8 cellular contexts compared by ENCODE assay signal in genomic region chr10:96721207-96721572, GRCh38. TPM values are rescaled to one million over a fixed set of nuclear protein-coding genes. Genes with fewer than 3 reads are reported as not detected.
DNase-seq lines count a peak whose midpoint lies in the region; ATAC-seq and TF ChIP-seq lines count a peak whose summit lies in the region.

No MANE protein-coding gene starts in this region.

- no peak overlapping the region for H3K4me2 ChIP-seq in IMR-90 (ENCODE audit: low read depth, low read length)

- no peak for TF ChIP-seq RAD21 in IMR-90 (IDR thresholded peaks at IDR 0.05; ENCODE audit: low read length)

- in situ Hi-C loops in IMR-90 (cut with MboI; ENCODE audit: low sequenced_read_pairs): no loop called here

- H3K9me3 ChIP-seq in IMR-90 (ENCODE audit: control insufficient read depth, insufficient read depth, low read length): no peaks in the 10 kb centered on the region

- H3K23ac ChIP-seq in IMR-90 (ENCODE audit: low read depth, low read length): no peak overlapping the region; the same call in 1 of the 2 replicates

- no peak overlapping the region for H3K18ac ChIP-seq in IMR-90 (ENCODE audit: low read depth, low read length)

- CTCF ChIA-PET in Calu3 (lab: Charles Lee) (no interaction called here), IMR-90 (lab: Yijun Ruan, JAX) (no interaction called here)

- H2BK15ac ChIP-seq in IMR-90 (ENCODE audit: low read depth, low read length): no peak overlapping the region

- TF ChIP-seq CTCF in Calu3 (IDR thresholded peaks at IDR 0.05; ENCODE audit: unreplicated experiment) (no peak), IMR-90 (conservative IDR thresholded peaks at IDR 0.05; ENCODE audit: low read depth, low read length) (no peak), mesothelial cell of epicardium (IDR thresholded peaks at IDR 0.05; ENCODE audit: unreplicated experiment) (no peak)

- no peaks in the 10 kb centered on the region for H3K4me1 ChIP-seq in IMR-90 (ENCODE audit: control insufficient read depth, insufficient read depth, low read length)

- H2BK20ac ChIP-seq in IMR-90 (ENCODE audit: low read depth, low read length): no peak overlapping the region

- H3K27ac Mint-ChIP-seq in Calu3 (ENCODE audit: unreplicated experiment) (peak overlapping the region; percentile 53), mesothelial cell of epicardium (no peak overlapping the region)
- H3K27ac Mint-ChIP-seq in activated naive CD8-positive, alpha-beta T cell treated with anti-CD3 and anti-CD28 coated beads for 36 hours: peak overlapping the region; percentile 71

- H3K27me3 Mint-ChIP-seq in Calu3 (ENCODE audit: unreplicated experiment) (no peaks in the 10 kb centered on the region), mesothelial cell of epicardium (ENCODE audit: low read depth) (peaks cover 64% of the 10 kb centered on the region)
- peaks cover 3% of the 10 kb centered on the region for H3K27me3 Mint-ChIP-seq in activated naive CD8-positive, alpha-beta T cell treated with anti-CD3 and anti-CD28 coated beads for 36 hours

- no peaks in the 10 kb centered on the region for H3K79me1 ChIP-seq in IMR-90 (ENCODE audit: low read depth in 1 of 2, low read length in 2 of 2)

- H4K91ac ChIP-seq in IMR-90 (ENCODE audit: insufficient read depth, low read depth, low read length): no peak overlapping the region

- no peak overlapping the region for H3K14ac ChIP-seq in IMR-90 (replicated peaks; ENCODE audit: low read depth, low read length)

- WGBS in IMR-90 (ENCODE audit: extremely low coverage in 2 of 2, insufficient read length in 1 of 2), 2 experiments: no CpG with 5 or more reads among the region's 4 CpGs

- POLR2A ChIA-PET in IMR-90 (lab: Charles Lee; ENCODE audit: unreplicated experiment): no interaction called here

- H3K4me3 Mint-ChIP-seq in Calu3 (ENCODE audit: low read depth, unreplicated experiment): peak overlapping the region; percentile 83
- peak overlapping the region; percentile 74 for H3K4me3 Mint-ChIP-seq in activated naive CD8-positive, alpha-beta T cell treated with anti-CD3 and anti-CD28 coated beads for 36 hours
- H3K4me3 Mint-ChIP-seq in mesothelial cell of epicardium: peak overlapping the region; percentile 73

- no peak overlapping the region for H2BK5ac ChIP-seq in IMR-90 (ENCODE audit: low read depth, low read length, poor library complexity, severe bottlenecking)

- peak overlapping the region; percentile 44 for H2AFZ ChIP-seq in IMR-90 (replicated peaks; ENCODE audit: low read length, poor library complexity)

- dilution Hi-C loops in IMR-90 (cut with HindIII; ENCODE audit: low sequenced_read_pairs, unreplicated experiment): no loop called here

- H4K5ac ChIP-seq in IMR-90 (ENCODE audit: low read depth, low read length): no peak overlapping the region

- H3K9me3 Mint-ChIP-seq in Calu3 (ENCODE audit: low read depth, unreplicated experiment) (no peaks in the 10 kb centered on the region), mesothelial cell of epicardium (no peaks in the 10 kb centered on the region)
- H3K9me3 Mint-ChIP-seq in activated naive CD8-positive, alpha-beta T cell treated with anti-CD3 and anti-CD28 coated beads for 36 hours: no peaks in the 10 kb centered on the region

- BruUV-seq in Calu3 (replicated peaks; lab: Mats Ljungman, UMichigan) (no TSS peak), IMR-90 (replicated peaks; lab: Mats Ljungman, UMichigan) (no TSS peak)

- peak; percentile 3 for DNase-seq in Calu3
- no peak for DNase-seq in IMR-90
- no peak for DNase-seq in activated naive CD8-positive, alpha-beta T cell treated with anti-CD3 and anti-CD28 coated beads for 36 hours
- no peak for DNase-seq in mesothelial cell of epicardium (ENCODE audit: low spot score in 2 of 2, unreplicated experiment in 2 of 2)
- no peak for DNase-seq in NCI-H187 treated with DMSO at 0.1 percent for 48 hours (lab: John Stamatoyannopoulos, UW)
- DNase-seq in inferior parietal cortex (ENCODE audit: extremely low spot score): no peak
- no peak for DNase-seq in HT-29 (ENCODE audit: low spot score)
- no peak for DNase-seq in left colon

- TF ChIP-seq POLR2A in IMR-90 (IDR thresholded peaks at IDR 0.05; ENCODE audit: low read depth, low read length): no peak

- H3K36me3 Mint-ChIP-seq in Calu3 (ENCODE audit: insufficient read depth, unreplicated experiment): peaks cover 26% of the 10 kb centered on the region
- H3K36me3 Mint-ChIP-seq in activated naive CD8-positive, alpha-beta T cell treated with anti-CD3 and anti-CD28 coated beads for 36 hours: peaks cover 1% of the 10 kb centered on the region
- no peaks in the 10 kb centered on the region for H3K36me3 Mint-ChIP-seq in mesothelial cell of epicardium

- no peaks in the 10 kb centered on the region for H3K9me1 ChIP-seq in IMR-90 (ENCODE audit: insufficient read depth, low read length)

- H3K56ac ChIP-seq in IMR-90 (ENCODE audit: extremely low read depth, insufficient read depth, low read length): no peak overlapping the region

- no peak overlapping the region for H2BK120ac ChIP-seq in IMR-90 (ENCODE audit: low read depth, low read length)

- H3K4me1 Mint-ChIP-seq in Calu3 (ENCODE audit: low read depth, unreplicated experiment) (peaks cover 32% of the 10 kb centered on the region), mesothelial cell of epicardium (peaks cover 7% of the 10 kb centered on the region)
- H3K4me1 Mint-ChIP-seq in activated naive CD8-positive, alpha-beta T cell treated with anti-CD3 and anti-CD28 coated beads for 36 hours: peaks cover 17% of the 10 kb centered on the region

- no peaks in the 10 kb centered on the region for H3K36me3 ChIP-seq in IMR-90 (ENCODE audit: control insufficient read depth, insufficient read depth, low read length)

- H2AK5ac ChIP-seq in IMR-90 (ENCODE audit: low read depth, low read length): no peak overlapping the region

- ATAC-seq in IMR-90 (ENCODE audit: low read depth): no peak
- ATAC-seq in left colon: no peak

- H3K27ac ChIP-seq in IMR-90 (ENCODE audit: insufficient read depth, low read length): no peak overlapping the region

- H4K20me1 ChIP-seq in IMR-90 (ENCODE audit: insufficient read depth, low read length): no peaks in the 10 kb centered on the region

- H2AK9ac ChIP-seq in IMR-90 (replicated peaks; ENCODE audit: low read depth, low read length, poor library complexity): no peak overlapping the region

- no peak overlapping the region for H3K9ac ChIP-seq in IMR-90 (ENCODE audit: low read depth, low read length)

- intact Hi-C loops in Calu3 (cut with micrococcal nuclease; ENCODE audit: unreplicated experiment): no loop called here
- intact Hi-C loops in IMR-90 (cut with micrococcal nuclease): no loop called here
- intact Hi-C loops in left colon (cut with DNase I, micrococcal nuclease): no loop called here

- H3K4me3 ChIP-seq in IMR-90 (ENCODE audit: insufficient read depth, low read depth, low read length): no peak overlapping the region

- no peak overlapping the region for H3K4ac ChIP-seq in IMR-90 (ENCODE audit: low read depth, low read length)

- peaks cover 53% of the 10 kb centered on the region for H3K27me3 ChIP-seq in IMR-90 (ENCODE audit: control insufficient read depth, insufficient read depth, low read length)

- H4K8ac ChIP-seq in IMR-90 (ENCODE audit: low read depth in 2 of 2, low read length in 2 of 2): no peak overlapping the region

TF ChIP-seq in IMR-90, 13 proteins besides CTCF, POLR2A, EP300 and RAD21:
- TF ChIP-seq MXI1 (IDR thresholded peaks at IDR 0.05; ENCODE audit: borderline replicate concordance, low read depth, low read length) (no peak), CEBPB (IDR thresholded peaks at IDR 0.05; ENCODE audit: low read depth, low read length) (no peak), ELK1 (IDR thresholded peaks at IDR 0.05; ENCODE audit: borderline replicate concordance, low read depth, low read length) (no peak), NFE2L2 (IDR thresholded peaks at IDR 0.05; ENCODE audit: low read depth, low read length) (no peak), SMC3 (IDR thresholded peaks at IDR 0.05; ENCODE audit: low read depth, low read length) (no peak), BHLHE40 (IDR thresholded peaks at IDR 0.05; ENCODE audit: low read depth, low read length) (no peak), MAZ (IDR thresholded peaks at IDR 0.05; ENCODE audit: borderline replicate concordance, low read depth, low read length) (no peak), USF2 (IDR thresholded peaks at IDR 0.05; ENCODE audit: low read depth, low read length) (no peak), RFX5 (IDR thresholded peaks at IDR 0.05; ENCODE audit: low read depth, low read length) (no peak), RCOR1 (IDR thresholded peaks at IDR 0.05; ENCODE audit: insufficient replicate concordance, low read length) (no peak), MAFK (IDR thresholded peaks at IDR 0.05; ENCODE audit: low read depth, low read length) (no peak), CHD1 (IDR thresholded peaks at IDR 0.05; ENCODE audit: low read depth, low read length) (no peak), FOS (IDR thresholded peaks at IDR 0.05; ENCODE audit: low read depth, low read length) (no peak)

RNA-seq across cellular contexts. Expression of gene PIK3AP1, which starts 0.9 kb away (rescaled TPM):
- 114 and 117 TPM in 2 replicates for total RNA-seq in Calu3 (2022)
- under 0.01 and 0.28 TPM in 2 replicates for total RNA-seq in IMR-90 (2012; rRNA removed)
- polyA plus RNA-seq in IMR-90 (2012; rRNA removed): 0.14 TPM in 1 of 2 replicates, not detected in the other
- polyA plus RNA-seq in IMR-90 (2012; cell fraction: cytosol; rRNA removed): 0.08 and 0.40 TPM in 2 replicates
- polyA plus RNA-seq in IMR-90 (2012; cell fraction: nucleus; rRNA removed; ENCODE audit: low replicate concordance): 0.05 TPM in 1 of 2 replicates, not detected in the other
- total RNA-seq in activated naive CD8-positive, alpha-beta T cell treated with anti-CD3 and anti-CD28 coated beads for 36 hours: 1 to 10 TPM; 4.5 to 5.1 TPM
- total RNA-seq in mesothelial cell of epicardium: 0.16 to 0.36 TPM (median 0.25 TPM) in 3 replicates
- total RNA-seq in HT-29 (2014; rRNA removed; shearing (Covaris generic)): 10.7 and 12.8 TPM in 2 replicates
- 10 to 100 TPM; 10.1 to 13.0 TPM for total RNA-seq in left colon
